Comparison of ENCODE assay signal across 9 cellular contexts in the genomic region with DNA sequence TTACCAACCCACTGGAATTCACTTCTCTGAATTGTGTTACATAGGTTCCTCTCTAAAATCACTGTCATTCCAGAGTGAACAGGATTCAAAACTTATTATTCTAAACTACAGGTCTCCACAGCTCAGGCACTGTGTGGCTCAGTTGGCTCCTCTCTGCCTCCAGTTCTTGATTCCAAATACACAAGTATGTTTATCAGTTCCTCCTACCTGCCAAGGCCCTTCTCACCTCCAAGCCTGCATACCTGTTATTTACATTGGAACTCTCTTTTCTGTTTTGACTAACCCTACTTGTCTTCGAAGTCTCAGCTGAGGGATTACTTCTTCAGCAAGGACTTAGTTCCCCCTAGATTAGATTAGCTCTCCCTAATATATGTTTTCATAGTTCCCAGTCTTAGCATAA.
"Had no signal": no experiment of that assay in that cellular context is flagged by ENCODE, and none has a peak within 500 bp of the region (broad histone marks: within the 10 kb centered on the region; RNA-seq: fewer than 3 reads in every experiment).

No MANE protein-coding gene starts in this region.

- H3K4me2 ChIP-seq: GM23338 had no signal

- H3K36me3 ChIP-seq: HAP-1 had no signal

- H2AFZ ChIP-seq: GM23248, GM23338 had no signal

- H3K27ac ChIP-seq: GM23248 had no signal

- H3K9me3 ChIP-seq: HAP-1 had no signal

- ATAC-seq: GM23338, HCT116 had no signal

- DNase-seq: GM23248, GOT3, H7, H9, HCEC 1CT, HFFc6 had no signal

- H3K9ac ChIP-seq: GM23248 had no signal

- H3K4me3 ChIP-seq: GM23248, GM23338, HAP-1 had no signal
